Comparison of ENCODE assay signal across 23 cellular contexts in genomic region chr1:163130250-163130856, GRCh38.
"Had no signal": no experiment of that assay in that cellular context is flagged by ENCODE, and none has a peak within 500 bp of the region (broad histone marks: within the 10 kb centered on the region; RNA-seq: fewer than 3 reads in every experiment).

No MANE protein-coding gene starts in this region.

- H3K27ac Mint-ChIP-seq: activated naive CD8-positive, alpha-beta T cell treated with anti-CD3 and anti-CD28 coated beads for 36 hours; activated T-cell treated with anti-CD3 and anti-CD28 coated beads, Interleukin-2, amount 50 U/mL, for 24 hours; activated T-helper 2 cell treated with anti-CD3 and anti-CD28 coated beads, Interferon-gamma antibody, Interleukin-2, Interleukin-4, amounts not matched to agents 10 μg/mL and 5 μg/mL and 100 μg/mL, durations not matched to agents 14 hours and 24 hours and 36 hours; memory B cell; naive B cell; WTC11 had no signal

- H3K27me3 Mint-ChIP-seq: activated naive CD8-positive, alpha-beta T cell treated with anti-CD3 and anti-CD28 coated beads for 36 hours; memory B cell had no signal

- H3K9me3 ChIP-seq: tibial nerve had no signal

- H3K4me1 Mint-ChIP-seq: activated naive CD8-positive, alpha-beta T cell treated with anti-CD3 and anti-CD28 coated beads for 36 hours; memory B cell; naive B cell; neural crest cell had no signal

- FAIRE-seq: TTC549 had no signal

- H3K27ac ChIP-seq: tibial nerve had no signal

- H3K4me3 ChIP-seq: tibial nerve had no signal

- H3K27me3 ChIP-seq: tibial nerve had no signal

- DNase-seq: activated CD8-positive, alpha-beta memory T cell treated with anti-CD3 and anti-CD28 coated beads for 24 hours; activated CD8-positive, alpha-beta memory T cell treated with anti-CD3 and anti-CD28 coated beads, Interleukin-2, amount 50 U/mL, for 4 hours; activated naive CD4-positive, alpha-beta T cell treated with Interleukin-2 at 50 U/mL for 16 hours; activated naive CD8-positive, alpha-beta T cell treated with anti-CD3 and anti-CD28 coated beads for 36 hours; activated T-cell treated with anti-CD3 and anti-CD28 coated beads, Interleukin-2, amount 50 U/mL, for 24 hours; amniotic stem cell; dermis blood vessel endothelial cell; effector CD8-positive, alpha-beta T cell; erythroblast; foreskin melanocyte; hippocampal formation; naive B cell; retina; stimulated activated CD4-positive, alpha-beta T cell treated with anti-CD3 and anti-CD28 coated beads, Interleukin-12 subunit alpha, Interleukin-12 subunit beta, amount 100 ng/mL, for 4 hours; stimulated activated CD4-positive, alpha-beta T cell treated with anti-CD3 and anti-CD28 coated beads, Interleukin-4, amount 100 ng/mL, for 4 hours; stimulated activated naive CD8-positive, alpha-beta T cell treated with anti-CD3 and anti-CD28 coated beads, Interleukin-15, Interleukin-2, amounts not matched to agents 100 U/mL and 50 U/mL, for 24 hours; T-helper 1 cell had no signal

- H3K36me3 ChIP-seq: tibial nerve had no signal

- ATAC-seq: stimulated activated naive CD8-positive, alpha-beta T cell treated with anti-CD3 and anti-CD28 coated beads, Interleukin-15, Interleukin-2, amounts not matched to agents 100 U/mL and 50 U/mL, for 24 hours; WTC11 had no signal

- H3K36me3 Mint-ChIP-seq: activated naive CD8-positive, alpha-beta T cell treated with anti-CD3 and anti-CD28 coated beads for 36 hours; memory B cell; naive B cell had no signal

- H3K4me3 Mint-ChIP-seq: activated naive CD8-positive, alpha-beta T cell treated with anti-CD3 and anti-CD28 coated beads for 36 hours; activated T-cell treated with anti-CD3 and anti-CD28 coated beads, Interleukin-2, amount 50 U/mL, for 24 hours; memory B cell; naive B cell; neural crest cell; WTC11 had no signal

- H3K9me3 Mint-ChIP-seq: activated naive CD8-positive, alpha-beta T cell treated with anti-CD3 and anti-CD28 coated beads for 36 hours; activated T-cell treated with anti-CD3 and anti-CD28 coated beads, Interleukin-2, amount 50 U/mL, for 24 hours; activated T-helper 2 cell treated with anti-CD3 and anti-CD28 coated beads, Interferon-gamma antibody, Interleukin-2, Interleukin-4, amounts not matched to agents 10 μg/mL and 5 μg/mL and 100 μg/mL, durations not matched to agents 14 hours and 24 hours and 36 hours; memory B cell; neural crest cell had no signal
